18 cellular contexts compared by ENCODE assay signal in the genomic region with DNA sequence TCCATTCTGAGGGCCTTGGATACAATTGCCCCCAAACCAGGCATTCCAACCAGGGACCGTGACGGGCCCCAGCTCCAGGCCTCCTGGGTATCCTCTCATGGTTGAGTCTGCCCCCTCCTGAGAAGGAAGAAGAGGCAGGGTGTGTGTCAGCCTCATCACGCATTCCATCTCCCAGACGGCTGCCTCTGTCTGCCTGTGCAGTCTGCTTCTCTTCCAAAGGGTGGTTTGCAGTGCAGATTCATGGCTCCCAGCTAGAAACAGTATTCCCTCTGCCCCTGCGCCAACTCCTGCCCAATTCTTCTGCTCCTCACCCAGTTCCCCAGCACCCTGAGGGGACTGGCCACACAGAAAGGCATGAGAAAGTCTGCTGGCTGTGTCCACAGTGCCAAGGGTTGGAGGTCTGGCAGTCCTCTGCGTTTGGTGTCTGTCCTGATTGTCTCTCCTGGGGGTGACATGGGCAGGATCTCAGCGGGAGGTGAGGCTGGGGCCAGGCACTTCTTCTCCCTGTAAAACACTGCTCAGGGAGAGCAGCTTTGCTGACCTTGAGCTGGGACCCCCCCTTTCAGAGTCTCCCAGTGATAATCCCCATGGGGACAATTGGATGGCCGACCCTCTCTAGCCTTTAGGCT.
DNase-seq lines count a peak whose midpoint lies in the region; ATAC-seq and TF ChIP-seq lines count a peak whose summit lies in the region.
"Had no signal": no experiment of that assay in that cellular context is flagged by ENCODE, and none has a peak within 500 bp of the region (broad histone marks: within the 10 kb centered on the region; RNA-seq: fewer than 3 reads in every experiment).

No MANE protein-coding gene starts in this region.

- H3K4me1 ChIP-seq in tibial artery: peaks cover 0 to 93% (median 69%) of the 10 kb centered on the region in 4 donors

- no peaks in the 10 kb centered on the region for H3K27me3 ChIP-seq in tibial artery
- H3K27me3 ChIP-seq: transverse colon had no signal

- H3K4me3 Mint-ChIP-seq in activated naive CD8-positive, alpha-beta T cell treated with anti-CD3 and anti-CD28 coated beads, Interleukin-2, amount 10 ng/mL, durations not matched to agents 7 days and 5 days: no peak overlapping the region
- H3K4me3 Mint-ChIP-seq in activated naive CD8-positive, alpha-beta T cell treated with anti-CD3 and anti-CD28 coated beads for 36 hours: no peak overlapping the region
- no peak overlapping the region for H3K4me3 Mint-ChIP-seq in brain
- H3K4me3 Mint-ChIP-seq: H9, IgD-negative memory B cell, WTC11 had no signal

- H3K4me1 Mint-ChIP-seq in activated naive CD8-positive, alpha-beta T cell treated with anti-CD3 and anti-CD28 coated beads, Interleukin-2, amount 10 ng/mL, durations not matched to agents 7 days and 5 days: peaks cover 26% of the 10 kb centered on the region
- peaks cover 7% of the 10 kb centered on the region for H3K4me1 Mint-ChIP-seq in activated naive CD8-positive, alpha-beta T cell treated with anti-CD3 and anti-CD28 coated beads for 36 hours
- H3K4me1 Mint-ChIP-seq in brain: peaks cover 22% of the 10 kb centered on the region
- H3K4me1 Mint-ChIP-seq: WTC11 had no signal

- peaks cover 7% of the 10 kb centered on the region for H3K36me3 Mint-ChIP-seq in activated naive CD8-positive, alpha-beta T cell treated with anti-CD3 and anti-CD28 coated beads, Interleukin-2, amount 10 ng/mL, durations not matched to agents 7 days and 5 days
- no peaks in the 10 kb centered on the region for H3K36me3 Mint-ChIP-seq in activated naive CD8-positive, alpha-beta T cell treated with anti-CD3 and anti-CD28 coated beads for 36 hours
- peaks cover 76% of the 10 kb centered on the region for H3K36me3 Mint-ChIP-seq in brain
- H3K36me3 Mint-ChIP-seq: IgD-negative memory B cell, naive B cell, WTC11 had no signal

- H3K27ac ChIP-seq in tibial artery: peak overlapping the region; percentile 92 to 94
- H3K27ac ChIP-seq: SK-N-MC, transverse colon had no signal

- no peaks in the 10 kb centered on the region for H3K9me3 ChIP-seq in tibial artery
- H3K9me3 ChIP-seq: transverse colon had no signal

- intact Hi-C loops in tibial artery (cut with DNase I; ENCODE audit: low total_unique reads): no loop called here

- no peaks in the 10 kb centered on the region for H3K36me3 ChIP-seq in tibial artery
- H3K36me3 ChIP-seq: transverse colon had no signal

- DNase-seq in activated naive CD8-positive, alpha-beta T cell treated with anti-CD3 and anti-CD28 coated beads, Interleukin-2, amount 10 ng/mL, durations not matched to agents 7 days and 5 days: peak; percentile 11
- no peak for DNase-seq in activated naive CD8-positive, alpha-beta T cell treated with anti-CD3 and anti-CD28 coated beads for 36 hours
- DNase-seq in left kidney (ENCODE audit: low read depth, low spot score): peak; percentile 74
- peak; percentile 16 to 53 for DNase-seq in tibial artery
- no peak for DNase-seq in DMS 273 (lab: John Stamatoyannopoulos, UW; ENCODE audit: unreplicated experiment)
- no peak for DNase-seq in activated gamma-delta T cell (lab: John Stamatoyannopoulos, UW)
- DNase-seq: ACHN, DMS79, H9, naive B cell, NCI-H774, transverse colon had no signal

- H3K27ac Mint-ChIP-seq in activated naive CD8-positive, alpha-beta T cell treated with anti-CD3 and anti-CD28 coated beads, Interleukin-2, amount 10 ng/mL, durations not matched to agents 7 days and 5 days: no peak overlapping the region
- H3K27ac Mint-ChIP-seq in activated naive CD8-positive, alpha-beta T cell treated with anti-CD3 and anti-CD28 coated beads for 36 hours: no peak overlapping the region
- H3K27ac Mint-ChIP-seq in brain: peak overlapping the region in 4 of 5 experiments; percentile 14 to 87 (median 72)
- H3K27ac Mint-ChIP-seq: IgD-negative memory B cell, WTC11 had no signal

- no peaks in the 10 kb centered on the region for H3K27me3 Mint-ChIP-seq in activated naive CD8-positive, alpha-beta T cell treated with anti-CD3 and anti-CD28 coated beads, Interleukin-2, amount 10 ng/mL, durations not matched to agents 7 days and 5 days
- no peaks in the 10 kb centered on the region for H3K27me3 Mint-ChIP-seq in activated naive CD8-positive, alpha-beta T cell treated with anti-CD3 and anti-CD28 coated beads for 36 hours
- H3K27me3 Mint-ChIP-seq in brain: peaks cover 2% of the 10 kb centered on the region
- H3K27me3 Mint-ChIP-seq: IgD-negative memory B cell, naive B cell had no signal

- no peak for TF ChIP-seq CTCF in brain (conservative IDR thresholded peaks at IDR 0.05)
- TF ChIP-seq CTCF in tibial artery (IDR thresholded peaks at IDR 0.05): no peak

- H3K4me3 ChIP-seq in tibial artery: no peak overlapping the region
- H3K4me3 ChIP-seq: SK-N-MC, transverse colon had no signal

- no peak for ATAC-seq in activated naive CD8-positive, alpha-beta T cell treated with anti-CD3 and anti-CD28 coated beads, Interleukin-2, amount 10 ng/mL, durations not matched to agents 7 days and 5 days (ENCODE audit: low read depth)
- no peak for ATAC-seq in HG02759 (IDR thresholded peaks at IDR 0.05; ENCODE audit: unreplicated experiment)
- ATAC-seq: esophagus mucosa, WTC11 had no signal

- H3K9me3 Mint-ChIP-seq in activated naive CD8-positive, alpha-beta T cell treated with anti-CD3 and anti-CD28 coated beads, Interleukin-2, amount 10 ng/mL, durations not matched to agents 7 days and 5 days: peaks cover 4% of the 10 kb centered on the region
- no peaks in the 10 kb centered on the region for H3K9me3 Mint-ChIP-seq in activated naive CD8-positive, alpha-beta T cell treated with anti-CD3 and anti-CD28 coated beads for 36 hours
- peaks cover 0 to 9% (median 0%) of the 10 kb centered on the region in 5 experiments for H3K9me3 Mint-ChIP-seq in brain
- H3K9me3 Mint-ChIP-seq: H9, IgD-negative memory B cell, WTC11 had no signal

- POLR2A ChIA-PET in activated naive CD8-positive, alpha-beta T cell treated with anti-CD3 and anti-CD28 coated beads, Interleukin-2, amount 10 ng/mL, durations not matched to agents 7 days and 5 days (lab: Charles Lee): no interaction called here

Comparison
In these comparisons a context has a peak if more than half of its experiments do, and no peak if none do; other contexts are left out.
1. DNase-seq: peak in activated naive CD8-positive, alpha-beta T cell treated with anti-CD3 and anti-CD28 coated beads, Interleukin-2, amount 10 ng/mL, durations not matched to agents 7 days and 5 days (single experiment), left kidney (single experiment) and tibial artery (2 of 2); none in activated naive CD8-positive, alpha-beta T cell treated with anti-CD3 and anti-CD28 coated beads for 36 hours (single experiment), DMS 273 (single experiment) and activated gamma-delta T cell (single experiment).
2. H3K27ac Mint-ChIP-seq: peak in brain (4 of 5); none in activated naive CD8-positive, alpha-beta T cell treated with anti-CD3 and anti-CD28 coated beads, Interleukin-2, amount 10 ng/mL, durations not matched to agents 7 days and 5 days (single experiment) and activated naive CD8-positive, alpha-beta T cell treated with anti-CD3 and anti-CD28 coated beads for 36 hours (single experiment).